8 cellular contexts compared by ENCODE assay signal in the genomic region with DNA sequence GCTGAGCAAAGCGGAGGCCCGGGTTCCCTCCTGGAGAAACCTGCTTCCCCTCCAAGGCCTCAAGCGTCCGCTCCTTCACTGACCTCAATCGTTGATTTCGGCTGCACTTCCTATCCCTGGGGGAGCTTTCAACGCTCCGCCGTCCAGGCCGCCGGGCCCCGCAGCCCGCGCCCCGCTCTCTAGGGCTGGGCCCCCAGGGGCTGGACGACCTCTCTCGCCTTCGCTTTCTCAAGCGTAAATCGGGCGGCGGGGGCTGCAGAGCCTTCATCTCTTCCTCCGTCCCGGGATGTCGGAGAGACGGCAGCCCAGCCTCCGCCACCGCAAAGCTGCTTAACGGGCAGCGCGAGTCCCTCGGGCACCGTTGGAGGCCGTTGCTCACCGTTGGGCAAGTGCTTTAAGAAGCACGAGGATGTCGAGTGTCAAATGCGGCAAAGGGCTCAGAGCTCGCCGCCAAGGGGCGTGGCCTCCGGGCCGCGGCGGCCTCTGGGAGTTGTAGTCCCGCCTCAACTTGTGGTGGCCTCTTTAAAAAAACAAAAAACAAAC. TPM values are rescaled to one million over a fixed set of nuclear protein-coding genes. Genes with fewer than 3 reads are reported as not detected.
DNase-seq lines count a peak whose midpoint lies in the region; ATAC-seq and TF ChIP-seq lines count a peak whose summit lies in the region.

No MANE protein-coding gene starts in this region.

- H2BK120ac ChIP-seq in H9 (ENCODE audit: low read depth, low read length, poor library complexity, severe bottlenecking): no peak overlapping the region

- peak; percentile 22 to 68 (median 55) for TF ChIP-seq POLR2A in body of pancreas (IDR thresholded peaks at IDR 0.05)

- no peak overlapping the region for H3K23ac ChIP-seq in H9 (ENCODE audit: insufficient read length, low read depth, low read length)

- H3K4me1 Mint-ChIP-seq in CD4-positive, CD25-positive, alpha-beta regulatory T cell: peaks cover 8 to 29% (median 14%) of the 10 kb centered on the region in 4 donors
- H3K4me1 Mint-ChIP-seq in H9: peaks cover 12 to 14% of the 10 kb centered on the region in 2 experiments

- no peak overlapping the region for H2AK5ac ChIP-seq in H9 (ENCODE audit: insufficient read length, low read length)

- H3K4me1 ChIP-seq in CD4-positive, CD25-positive, alpha-beta regulatory T cell (ENCODE audit: control insufficient read depth, insufficient read depth, low read length, poor library complexity, severe bottlenecking): peaks cover 12% of the 10 kb centered on the region
- peaks cover 3% of the 10 kb centered on the region; the same call in 1 of the 2 replicates for H3K4me1 ChIP-seq in H9 (ENCODE audit: insufficient read depth, low read length)
- H3K4me1 ChIP-seq in body of pancreas: peaks cover 48% of the 10 kb centered on the region

- no peaks in the 10 kb centered on the region for H4K20me1 ChIP-seq in H9 (ENCODE audit: control insufficient read depth, insufficient read depth, insufficient read length)

- no peak overlapping the region for H3K4ac ChIP-seq in H9 (ENCODE audit: low read depth, low read length)

- no peaks in the 10 kb centered on the region for H3K36me3 ChIP-seq in CD4-positive, CD25-positive, alpha-beta regulatory T cell (ENCODE audit: control insufficient read depth, insufficient read depth, low read length)
- H3K36me3 ChIP-seq in body of pancreas (replicated peaks in 1 of 2; ENCODE audit: insufficient read depth in 1 of 2, low read depth in 2 of 2): no peaks in the 10 kb centered on the region

- no peak overlapping the region for H2AFZ ChIP-seq in H9 (ENCODE audit: low read length)

- H3K4me2 ChIP-seq in H9 (ENCODE audit: insufficient read depth, insufficient read length, low read length): peak overlapping the region; percentile 68

- no peaks in the 10 kb centered on the region for H3K9me3 ChIP-seq in CD4-positive, CD25-positive, alpha-beta regulatory T cell (ENCODE audit: control insufficient read depth in 2 of 2, low read length in 2 of 2)
- H3K9me3 ChIP-seq in H9 (ENCODE audit: control insufficient read depth, low read depth, low read length) (no peaks in the 10 kb centered on the region), body of pancreas (no peaks in the 10 kb centered on the region)

- H3K9ac ChIP-seq in H9 (ENCODE audit: extremely low read depth, insufficient read length, low read length): no peak overlapping the region

- H3K9me3 Mint-ChIP-seq in CD4-positive, CD25-positive, alpha-beta regulatory T cell: peaks cover 0 to 3% (median 1%) of the 10 kb centered on the region in 7 donors
- H3K9me3 Mint-ChIP-seq in H9: no peaks in the 10 kb centered on the region; a peak in 2 of 5 replicates

- H3K14ac ChIP-seq in H9 (ENCODE audit: insufficient read depth, low read length): no peak overlapping the region

- TF ChIP-seq CTCF in H9 (conservative IDR thresholded peaks at IDR 0.05) (no peak), body of pancreas (IDR thresholded peaks at IDR 0.05) (peak in 2 of 7 experiments; percentile 10 to 35)

- no peak overlapping the region for H3K4me3 ChIP-seq in CD4-positive, CD25-positive, alpha-beta regulatory T cell (ENCODE audit: low read depth, low read length)
- H3K4me3 ChIP-seq in body of pancreas (peak overlapping the region in 1 of 2 donors; percentile 9), skin epidermis (peak overlapping the region; percentile 19 to 46 (median 30))

- no peak overlapping the region for H2BK12ac ChIP-seq in H9 (ENCODE audit: insufficient read length, low read depth, low read length)

- H2BK5ac ChIP-seq in H9 (ENCODE audit: insufficient read length, low read length): no peak overlapping the region

- peaks cover 8% of the 10 kb centered on the region for H3K27me3 ChIP-seq in CD4-positive, CD25-positive, alpha-beta regulatory T cell (ENCODE audit: control insufficient read depth, insufficient read depth, low read length)
- peaks cover 14% of the 10 kb centered on the region; the same call in 1 of the 2 replicates for H3K27me3 ChIP-seq in H9 (ENCODE audit: insufficient read depth, low read length)
- no peaks in the 10 kb centered on the region for H3K27me3 ChIP-seq in body of pancreas

- H4K8ac ChIP-seq in H9 (replicated peaks; ENCODE audit: insufficient read length, low read depth, low read length): no peak overlapping the region

- DNase-seq in CD4-positive, CD25-positive, alpha-beta regulatory T cell: peak; percentile 67 to 85 (median 72)
- DNase-seq in H9 (peak; percentile 83), T1000 (lab: John Stamatoyannopoulos, UW) (peak; percentile 40), body of pancreas (peak; percentile 84 to 89 (median 86)), iPS-NIHi7 (ENCODE audit: extremely low spot score) (peak; percentile 88), NCI-H748 treated with DMSO at 0.1 percent for 48 hours (lab: John Stamatoyannopoulos, UW) (no peak), NCI-H1105 treated with DMSO at 0.1 percent for 48 hours (lab: John Stamatoyannopoulos, UW) (no peak)

- no peak overlapping the region for H2BK20ac ChIP-seq in H9 (ENCODE audit: low read depth, low read length, poor library complexity, severe bottlenecking)

- WGBS in H9 (ENCODE audit: extremely low coverage, insufficient read length, low lambda C conversion rate): no CpG with 5 or more reads among the region's 46 CpGs
- 12 to 14% methylated on average over 37 to 42 of the region's 46 CpGs for WGBS in body of pancreas, 2 donors

- peak overlapping the region; percentile 75 to 89 (median 82) for H3K4me3 Mint-ChIP-seq in CD4-positive, CD25-positive, alpha-beta regulatory T cell
- peak overlapping the region; percentile 76 to 85 for H3K4me3 Mint-ChIP-seq in H9

- no peak overlapping the region for H3T11ph ChIP-seq in H9 (ENCODE audit: low read length)

- peaks cover 12% of the 10 kb centered on the region for H3K23me2 ChIP-seq in H9 (ENCODE audit: insufficient read length, low read depth, low read length, poor library complexity, severe bottlenecking)

- H4K91ac ChIP-seq in H9 (ENCODE audit: insufficient read length, low read depth, low read length): no peak overlapping the region

- peaks cover 39% of the 10 kb centered on the region for H3K27me3 Mint-ChIP-seq in CD4-positive, CD25-positive, alpha-beta regulatory T cell
- H3K27me3 Mint-ChIP-seq in H9 (ENCODE audit: low read depth): peaks cover 79% of the 10 kb centered on the region

- no peak overlapping the region for H3K56ac ChIP-seq in H9 (ENCODE audit: insufficient read length, low read depth, low read length)

- H3K18ac ChIP-seq in H9 (ENCODE audit: insufficient read length, low read depth, low read length): no peak overlapping the region

- H3K79me2 ChIP-seq in H9 (ENCODE audit: insufficient read depth, low read length): no peaks in the 10 kb centered on the region

- H3K27ac Mint-ChIP-seq in CD4-positive, CD25-positive, alpha-beta regulatory T cell: no peak overlapping the region
- H3K27ac Mint-ChIP-seq in H9: no peak overlapping the region

- H2BK15ac ChIP-seq in H9 (ENCODE audit: low read depth, low read length): no peak overlapping the region

- H3K36me3 Mint-ChIP-seq in CD4-positive, CD25-positive, alpha-beta regulatory T cell: peaks cover 4% of the 10 kb centered on the region
- H3K36me3 Mint-ChIP-seq in H9 (ENCODE audit: insufficient read depth in 1 of 3, low read depth in 3 of 3): peaks cover 0 to 2% (median 0%) of the 10 kb centered on the region in 3 experiments; a peak in 2 of 7 replicates

- intact Hi-C loops in body of pancreas (cut with DNase I): no loop called here

- peak; percentile 81 to 93 for ATAC-seq in CD4-positive, CD25-positive, alpha-beta regulatory T cell (ENCODE audit: low read depth in 2 of 2)
- ATAC-seq in body of pancreas: peak; percentile 86

- H4K5ac ChIP-seq in H9 (ENCODE audit: insufficient read length, low read depth, low read length): no peak overlapping the region

- no peaks in the 10 kb centered on the region for H3K79me1 ChIP-seq in H9 (ENCODE audit: insufficient read depth, low read depth, low read length, poor library complexity, severe bottlenecking)

- no peak overlapping the region for H3K27ac ChIP-seq in CD4-positive, CD25-positive, alpha-beta regulatory T cell (ENCODE audit: insufficient read depth, low read length, poor library complexity, severe bottlenecking)
- no peak overlapping the region for H3K27ac ChIP-seq in H9 (ENCODE audit: insufficient read length, low read depth, low read length)
- H3K27ac ChIP-seq in body of pancreas: peak overlapping the region; percentile 69 to 82 (median 76)
- peak overlapping the region in 1 of 21 experiments; percentile 2 for H3K27ac ChIP-seq in skin epidermis

RNA-seq across cellular contexts. Expression of a gene that starts 8.5 kb away (rescaled TPM):
- total RNA-seq in CD4-positive, CD25-positive, alpha-beta regulatory T cell: 1.5 TPM
- polyA plus RNA-seq in CD4-positive, CD25-positive, alpha-beta regulatory T cell: 1 to 10 TPM; 2.1 to 3.9 (median 2.5) TPM
- 27.1 and 27.7 TPM in 2 replicates for total RNA-seq in H9 (2021)
- 10 to 100 TPM; 15.5 to 29.3 TPM for total RNA-seq in body of pancreas

RNA-seq across cellular contexts. Expression of a gene that starts 27.8 kb away (rescaled TPM):
- total RNA-seq in CD4-positive, CD25-positive, alpha-beta regulatory T cell: 122 TPM
- polyA plus RNA-seq in CD4-positive, CD25-positive, alpha-beta regulatory T cell: 10 to 100 TPM; 39.7 to 52.4 (median 49.2) TPM
- total RNA-seq in H9 (2021) (40.3 and 41.5 TPM in 2 replicates), body of pancreas (10 to 100 TPM; 22.8 to 44.8 TPM)

RNA-seq across cellular contexts. Expression of a gene that starts 57.1 kb away (rescaled TPM):
- total RNA-seq in CD4-positive, CD25-positive, alpha-beta regulatory T cell: 29.7 TPM
- polyA plus RNA-seq in CD4-positive, CD25-positive, alpha-beta regulatory T cell: 1 to 10 TPM; 1.8 to 5.0 (median 3.3) TPM
- 12.1 and 12.9 TPM in 2 replicates for total RNA-seq in H9 (2021)
- 10 to 100 TPM; 10.9 to 21.8 TPM for total RNA-seq in body of pancreas

Comparison
In these comparisons a context has a peak if more than half of its experiments do, and no peak if none do; other contexts are left out.
1. DNase-seq: peak in CD4-positive, CD25-positive, alpha-beta regulatory T cell (3 of 3), H9 (single experiment), T1000 (single experiment), body of pancreas (4 of 4) and iPS-NIHi7 (single experiment); none in NCI-H748 treated with DMSO at 0.1 percent for 48 hours (single experiment) and NCI-H1105 treated with DMSO at 0.1 percent for 48 hours (single experiment).
2. H3K27ac ChIP-seq: peak in body of pancreas (4 of 4); none in CD4-positive, CD25-positive, alpha-beta regulatory T cell (single experiment) and H9 (single experiment).